In the genomic region with DNA sequence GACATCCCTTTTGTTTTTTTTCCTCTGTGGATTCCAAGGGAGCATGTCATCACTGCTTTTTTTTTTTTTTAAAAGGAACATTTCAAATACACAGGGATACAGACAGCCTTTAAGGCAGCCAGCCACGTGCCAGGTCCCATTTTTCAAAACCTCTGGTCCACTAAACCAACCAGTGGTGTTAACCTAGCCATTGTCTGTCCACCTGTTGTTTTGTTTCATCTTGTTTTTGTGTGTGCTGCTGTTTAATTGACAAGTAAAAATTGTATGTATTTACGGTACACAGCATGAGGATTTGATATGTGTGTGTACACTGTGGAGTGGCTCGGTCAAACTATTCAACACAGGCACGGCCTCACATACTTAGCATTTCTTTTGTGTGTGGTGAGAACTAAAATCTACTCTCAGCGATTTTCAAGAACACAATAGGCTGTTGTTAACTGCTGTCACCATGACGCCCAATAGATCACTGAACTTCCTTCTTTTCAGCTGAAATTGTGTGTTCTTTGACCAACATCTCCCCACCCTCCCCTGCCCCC, we compare ENCODE assay signal across 11 cellular contexts. TPM values are rescaled to one million over a fixed set of nuclear protein-coding genes. Genes with fewer than 3 reads are reported as not detected.
DNase-seq lines count a peak whose midpoint lies in the region; ATAC-seq and TF ChIP-seq lines count a peak whose summit lies in the region.
"Had no signal": no experiment of that assay in that cellular context is flagged by ENCODE, and none has a peak within 500 bp of the region (broad histone marks: within the 10 kb centered on the region; RNA-seq: fewer than 3 reads in every experiment).

No MANE protein-coding gene starts in this region.

- peak; percentile 17 for DNase-seq in GF-D8 (lab: John Stamatoyannopoulos, UW)
- DNase-seq in NCI-H69 (lab: John Stamatoyannopoulos, UW) = peak; percentile 10
- peak; percentile 51 for DNase-seq in endodermal cell
- DNase-seq in activated CD8-positive, alpha-beta T cell treated with anti-CD3 and anti-CD28 coated beads, Interleukin-2, amount 10 ng/mL, durations not matched to agents 7 days and 5 days = no peak
- no peak for DNase-seq in inferior parietal cortex (ENCODE audit: extremely low spot score)
- DNase-seq in NCI-H2081 (lab: John Stamatoyannopoulos, UW) = no peak
- DNase-seq: Karpas-422; right lobe of liver; stimulated activated naive CD4-positive, alpha-beta T cell treated with Interleukin-2 at 50 U/mL for 16 hours had no signal

- H3K4me3 Mint-ChIP-seq in endodermal cell = no peak overlapping the region
- H3K4me3 Mint-ChIP-seq in activated CD8-positive, alpha-beta T cell treated with anti-CD3 and anti-CD28 coated beads, Interleukin-2, amount 10 ng/mL, durations not matched to agents 7 days and 5 days = no peak overlapping the region

- no peak for ATAC-seq in activated CD8-positive, alpha-beta T cell treated with anti-CD3 and anti-CD28 coated beads, Interleukin-2, amount 10 ng/mL, durations not matched to agents 7 days and 5 days
- ATAC-seq in GM18907 (IDR thresholded peaks at IDR 0.05; ENCODE audit: unreplicated experiment) = no peak

- H3K9me3 ChIP-seq in endodermal cell (ENCODE audit: control insufficient read depth, low read length) = no peaks in the 10 kb centered on the region
- H3K9me3 ChIP-seq in neuron (ENCODE audit: low read length) = no peaks in the 10 kb centered on the region
- H3K9me3 ChIP-seq: right lobe of liver had no signal

- peaks cover 13% of the 10 kb centered on the region for H3K4me1 Mint-ChIP-seq in endodermal cell
- peaks cover 9% of the 10 kb centered on the region for H3K4me1 Mint-ChIP-seq in activated CD8-positive, alpha-beta T cell treated with anti-CD3 and anti-CD28 coated beads, Interleukin-2, amount 10 ng/mL, durations not matched to agents 7 days and 5 days (ENCODE audit: low read depth)

- CTCF ChIA-PET in activated CD8-positive, alpha-beta T cell treated with anti-CD3 and anti-CD28 coated beads, Interleukin-2, amount 10 ng/mL, durations not matched to agents 7 days and 5 days (lab: Charles Lee) = no interaction called here

- H3K36me3 ChIP-seq in endodermal cell (ENCODE audit: control insufficient read depth, insufficient read depth, low read length) (no peaks in the 10 kb centered on the region), neuron (ENCODE audit: insufficient read depth, low read length) (no peaks in the 10 kb centered on the region)
- H3K36me3 ChIP-seq: right lobe of liver had no signal

- H3K27me3 ChIP-seq in endodermal cell (ENCODE audit: control insufficient read depth, insufficient read depth, low read length, poor library complexity, severe bottlenecking) (no peaks in the 10 kb centered on the region), neuron (ENCODE audit: insufficient read depth, low read length) (no peaks in the 10 kb centered on the region)
- H3K27me3 ChIP-seq: right lobe of liver had no signal

- POLR2A ChIA-PET in activated CD8-positive, alpha-beta T cell treated with anti-CD3 and anti-CD28 coated beads, Interleukin-2, amount 10 ng/mL, durations not matched to agents 7 days and 5 days (lab: Charles Lee) = no interaction called here

- peak overlapping the region; percentile 29 for H3K27ac Mint-ChIP-seq in endodermal cell
- H3K27ac Mint-ChIP-seq in activated CD8-positive, alpha-beta T cell treated with anti-CD3 and anti-CD28 coated beads, Interleukin-2, amount 10 ng/mL, durations not matched to agents 7 days and 5 days = no peak overlapping the region

- WGBS in endodermal cell (ENCODE audit: insufficient coverage in 1 of 2, insufficient read length in 1 of 2), 2 experiments = 36% methylated on average over 6 of the region's 6 CpGs; no CpG with 5 or more reads in 1 of the 2 experiments

- no peaks in the 10 kb centered on the region for H3K36me3 Mint-ChIP-seq in endodermal cell (ENCODE audit: low read depth)
- no peaks in the 10 kb centered on the region for H3K36me3 Mint-ChIP-seq in activated CD8-positive, alpha-beta T cell treated with anti-CD3 and anti-CD28 coated beads, Interleukin-2, amount 10 ng/mL, durations not matched to agents 7 days and 5 days (ENCODE audit: low read depth)

- H2AFZ ChIP-seq in neuron (ENCODE audit: low read depth, low read length) = peak overlapping the region; percentile 22

- no peak overlapping the region for H3K4me3 ChIP-seq in endodermal cell (ENCODE audit: low read length)
- H3K4me3 ChIP-seq in neuron (ENCODE audit: low read length) = peak overlapping the region; percentile 11
- H3K4me3 ChIP-seq: right lobe of liver had no signal

- no peaks in the 10 kb centered on the region for H3K9me3 Mint-ChIP-seq in endodermal cell
- H3K9me3 Mint-ChIP-seq in activated CD8-positive, alpha-beta T cell treated with anti-CD3 and anti-CD28 coated beads, Interleukin-2, amount 10 ng/mL, durations not matched to agents 7 days and 5 days (ENCODE audit: insufficient read depth) = no peaks in the 10 kb centered on the region

- peak overlapping the region; percentile 96 for H3K27ac ChIP-seq in endodermal cell (ENCODE audit: low read depth, low read length)
- H3K27ac ChIP-seq: right lobe of liver had no signal

- H3K27me3 Mint-ChIP-seq in endodermal cell (ENCODE audit: insufficient read depth) = peaks cover 3% of the 10 kb centered on the region
- H3K27me3 Mint-ChIP-seq in activated CD8-positive, alpha-beta T cell treated with anti-CD3 and anti-CD28 coated beads, Interleukin-2, amount 10 ng/mL, durations not matched to agents 7 days and 5 days (ENCODE audit: low read depth) = peaks cover 5% of the 10 kb centered on the region

- no peak for TF ChIP-seq CTCF in endodermal cell (conservative IDR thresholded peaks at IDR 0.05)

- H3K4me1 ChIP-seq in endodermal cell (ENCODE audit: control insufficient read depth, insufficient read depth, low read length) = peaks cover 11% of the 10 kb centered on the region
- H3K4me1 ChIP-seq in neuron (ENCODE audit: insufficient read depth, low read length) = peaks cover 36% of the 10 kb centered on the region
- H3K4me1 ChIP-seq: right lobe of liver had no signal

- H3K9ac ChIP-seq in endodermal cell (ENCODE audit: extremely low read depth, low read length, poor library complexity, severe bottlenecking) = peak overlapping the region; percentile 22

RNA-seq across cellular contexts. Expression of a gene that starts 19.2 kb away (rescaled TPM):
- total RNA-seq in endodermal cell = under 1 TPM in 1 of 2 donors, not detected in 1; 0.40 TPM
- polyA plus RNA-seq in endodermal cell (2013, experiment 1 of 2) = not detected
- not detected for polyA plus RNA-seq in endodermal cell (2013, experiment 2 of 2)
- not detected for total RNA-seq in activated CD8-positive, alpha-beta T cell treated with anti-CD3 and anti-CD28 coated beads, Interleukin-2, amount 10 ng/mL, durations not matched to agents 7 days and 5 days
- total RNA-seq: right lobe of liver had no signal

RNA-seq across cellular contexts. Expression of a gene that starts 50.4 kb away (rescaled TPM):
- total RNA-seq in endodermal cell = 10 to 100 TPM; 55.1 to 70.5 TPM
- polyA plus RNA-seq in endodermal cell (2013, experiment 1 of 2) = 48.4 TPM
- polyA plus RNA-seq in endodermal cell (2013, experiment 2 of 2) = 40.6 TPM
- 10 to 100 TPM; 26.7 to 27.4 TPM for total RNA-seq in activated CD8-positive, alpha-beta T cell treated with anti-CD3 and anti-CD28 coated beads, Interleukin-2, amount 10 ng/mL, durations not matched to agents 7 days and 5 days

Comparison
In these comparisons a context has a peak if more than half of its experiments do, and no peak if none do; other contexts are left out.
1. DNase-seq: peak in GF-D8 (single experiment), NCI-H69 (single experiment) and endodermal cell (single experiment); none in activated CD8-positive, alpha-beta T cell treated with anti-CD3 and anti-CD28 coated beads, Interleukin-2, amount 10 ng/mL, durations not matched to agents 7 days and 5 days (single experiment), inferior parietal cortex (single experiment) and NCI-H2081 (0 of 2).